9 cellular contexts compared by ENCODE assay signal in genomic region chr20:45300961-45301360, GRCh38. TPM values are rescaled to one million over a fixed set of nuclear protein-coding genes. Genes with fewer than 3 reads are reported as not detected.
DNase-seq lines count a peak whose midpoint lies in the region; TF ChIP-seq lines count a peak whose summit lies in the region.
"Had no signal": no experiment of that assay in that cellular context is flagged by ENCODE, and none has a peak within 500 bp of the region (broad histone marks: within the 10 kb centered on the region; RNA-seq: fewer than 3 reads in every experiment).

No MANE protein-coding gene starts in this region.

- no peaks in the 10 kb centered on the region; the same call in 1 of the 2 replicates for H3K9me3 ChIP-seq in AG04450 (ENCODE audit: control insufficient read depth, insufficient read depth, low read length)

- no peak overlapping the region for H3K27ac ChIP-seq in AG04450 (ENCODE audit: low read depth, low read length)
- no peak overlapping the region for H3K27ac ChIP-seq in substantia nigra (ENCODE audit: low read depth, low read length, poor library complexity, severe bottlenecking)

- H3K9me3 Mint-ChIP-seq in osteocyte (ENCODE audit: unreplicated experiment), result no peaks in the 10 kb centered on the region

- POLR2A ChIA-PET in AG04450 (lab: Yijun Ruan, JAX), result no interaction called here

- H3K36me3 Mint-ChIP-seq in osteocyte (ENCODE audit: unreplicated experiment), result no peaks in the 10 kb centered on the region

- no peak overlapping the region for H3K4me3 ChIP-seq in AG04450 (ENCODE audit: low read depth, low read length)
- no peak overlapping the region for H3K4me3 ChIP-seq in GM12875 (ENCODE audit: low read depth, low read length)
- H3K4me3 ChIP-seq in astrocyte of the spinal cord (ENCODE audit: low read depth, low read length), result no peak overlapping the region

- CTCF ChIA-PET in AG04450 (lab: Charles Lee), result interaction anchor here (0.6 to 6.6 kb wide), 10 partner anchors 8 to 615 kb away, joined by 3 to 96 read pairs (median 6); no protein-coding TSS in a partner anchor

- no peak overlapping the region for H3K4me3 Mint-ChIP-seq in osteocyte (ENCODE audit: unreplicated experiment)

- DNase-seq in AG04450 (ENCODE audit: low read depth, low spot score) (no peak), NCI-H146 treated with DMSO at 0.1 percent for 48 hours (lab: John Stamatoyannopoulos, UW; ENCODE audit: unreplicated experiment) (peak; percentile 28), astrocyte of the spinal cord (ENCODE audit: low read depth, low spot score) (no peak), osteocyte (ENCODE audit: extremely low spot score, unreplicated experiment) (no peak), NCI-H1105 (lab: John Stamatoyannopoulos, UW) (no peak), NCI-H2171 treated with DMSO at 0.1 percent for 48 hours (lab: John Stamatoyannopoulos, UW) (no peak), substantia nigra (lab: John Stamatoyannopoulos, UW) (no peak)

- H3K27me3 ChIP-seq in AG04450 (ENCODE audit: control insufficient read depth, insufficient read depth, low read length), result peaks cover 11% of the 10 kb centered on the region

- H3K27ac Mint-ChIP-seq in osteocyte (ENCODE audit: unreplicated experiment), result no peak overlapping the region

- TF ChIP-seq CTCF in AG04450 (IDR thresholded peaks at IDR 0.05; ENCODE audit: low read depth, low read length) (peak; percentile 48), GM12875 (IDR thresholded peaks at IDR 0.05; ENCODE audit: borderline replicate concordance, insufficient read depth, low read depth, low read length) (peak; percentile 71; the same call in 1 of the 2 replicates), astrocyte of the spinal cord (IDR thresholded peaks at IDR 0.05; ENCODE audit: low read depth, low read length) (peak; percentile 44), osteocyte (IDR thresholded peaks at IDR 0.05) (peak; percentile 29)

- H3K27me3 Mint-ChIP-seq in osteocyte (ENCODE audit: unreplicated experiment), result peaks cover 8% of the 10 kb centered on the region

- no peaks in the 10 kb centered on the region for H3K4me1 Mint-ChIP-seq in osteocyte (ENCODE audit: unreplicated experiment)

- in situ Hi-C loops in astrocyte of the spinal cord (cut with HindIII; ENCODE audit: low sequenced_read_pairs), result no loop called here

RNA-seq across cellular contexts. Expression of gene RBPJL, which starts 5.7 kb away (rescaled TPM):
- polyA plus RNA-seq in AG04450 (2011; rRNA removed), result not detected in 2 replicates
- polyA minus RNA-seq in AG04450 (2011; rRNA and poly(A)+ RNA removed), result not detected in 2 replicates
- not detected in 2 replicates for total RNA-seq in osteocyte
- total RNA-seq: dermis microvascular lymphatic vessel endothelial cell had no signal

RNA-seq across cellular contexts. Expression of gene MATN4, which starts 7.1 kb away (rescaled TPM):
- 0.04 TPM in 1 of 2 replicates, not detected in the other for polyA plus RNA-seq in AG04450 (2011; rRNA removed)
- not detected in 2 replicates for polyA minus RNA-seq in AG04450 (2011; rRNA and poly(A)+ RNA removed)
- total RNA-seq in osteocyte, result not detected in 2 replicates

RNA-seq across cellular contexts. Expression of gene SLPI, which starts 46.6 kb away (rescaled TPM):
- not detected in 2 replicates for polyA plus RNA-seq in AG04450 (2011; rRNA removed)
- not detected in 2 replicates for polyA minus RNA-seq in AG04450 (2011; rRNA and poly(A)+ RNA removed)
- not detected in 2 replicates for total RNA-seq in osteocyte

RNA-seq across cellular contexts. Expression of gene SDC4, which starts 47.3 kb away (rescaled TPM):
- polyA plus RNA-seq in AG04450 (2011; rRNA removed), result 177 and 204 TPM in 2 replicates
- 280 and 309 TPM in 2 replicates for polyA minus RNA-seq in AG04450 (2011; rRNA and poly(A)+ RNA removed)
- 31.5 and 32.3 TPM in 2 replicates for total RNA-seq in osteocyte
